ENCODE assay signal across 16 cellular contexts in genomic region chr19:27759896-27760295, GRCh38.
DNase-seq lines count a peak whose midpoint lies in the region; ATAC-seq and TF ChIP-seq lines count a peak whose summit lies in the region.
"Had no signal": no experiment of that assay in that cellular context is flagged by ENCODE, and none has a peak within 500 bp of the region (broad histone marks: within the 10 kb centered on the region; RNA-seq: fewer than 3 reads in every experiment).

No MANE protein-coding gene starts in this region.

- H3K27me3 Mint-ChIP-seq in effector memory CD8-positive, alpha-beta T cell, result no peaks in the 10 kb centered on the region

- H3K27ac Mint-ChIP-seq in effector memory CD8-positive, alpha-beta T cell, result no peak overlapping the region
- H3K27ac Mint-ChIP-seq: CD14-positive monocyte; CD8-positive, alpha-beta T cell had no signal

- no peak for TF ChIP-seq CTCF in right atrium auricular region (IDR thresholded peaks at IDR 0.05)
- TF ChIP-seq CTCF in left ventricle myocardium inferior (IDR thresholded peaks at IDR 0.05; ENCODE audit: borderline replicate concordance), result no peak

- H3K4me3 ChIP-seq in right atrium auricular region (no peak overlapping the region), left ventricle myocardium inferior (peak overlapping the region; percentile 9)
- H3K4me3 ChIP-seq: GM23248 had no signal

- no peak overlapping the region for H3K27ac ChIP-seq in right atrium auricular region
- no peak overlapping the region for H3K27ac ChIP-seq in left ventricle myocardium inferior (replicated peaks)
- H3K27ac ChIP-seq: 22Rv1, GM23248 had no signal

- H3K36me3 ChIP-seq in right atrium auricular region, result no peaks in the 10 kb centered on the region
- no peaks in the 10 kb centered on the region for H3K36me3 ChIP-seq in left ventricle myocardium inferior

- H3K36me3 Mint-ChIP-seq in effector memory CD8-positive, alpha-beta T cell (ENCODE audit: insufficient read depth), result no peaks in the 10 kb centered on the region
- H3K36me3 Mint-ChIP-seq: CD14-positive monocyte; CD8-positive, alpha-beta T cell had no signal

- DNase-seq in Right ventricle myocardium inferior (ENCODE audit: missing footprints) (no peak), right atrium auricular region (ENCODE audit: low spot score) (no peak), left ventricle myocardium inferior (no peak), posterior vena cava (ENCODE audit: low spot score) (peak; percentile 25), amygdala (lab: John Stamatoyannopoulos, UW) (no peak), NCI-H446 (lab: John Stamatoyannopoulos, UW) (no peak)
- DNase-seq in effector memory CD8-positive, alpha-beta T cell, result no peak
- DNase-seq: CD8-positive, alpha-beta T cell; COR-L47; DND-41; GF-D8; GM23248 had no signal

- no peaks in the 10 kb centered on the region for H3K27me3 ChIP-seq in right atrium auricular region
- no peaks in the 10 kb centered on the region for H3K27me3 ChIP-seq in left ventricle myocardium inferior (ENCODE audit: low read depth)

- intact Hi-C loops in Right ventricle myocardium inferior (cut with DNase I) (no loop called here), left ventricle myocardium inferior (cut with micrococcal nuclease) (no loop called here), posterior vena cava (cut with DNase I) (no loop called here)

- H3K4me1 ChIP-seq in right atrium auricular region (peaks cover 0 to 16% of the 10 kb centered on the region in 2 donors), left ventricle myocardium inferior (peaks cover 39% of the 10 kb centered on the region)

- H3K9me3 Mint-ChIP-seq in effector memory CD8-positive, alpha-beta T cell, result peaks cover 18 to 43% of the 10 kb centered on the region in 2 donors

- no peak overlapping the region for H3K4me3 Mint-ChIP-seq in effector memory CD8-positive, alpha-beta T cell
- H3K4me3 Mint-ChIP-seq: CD14-positive monocyte; CD8-positive, alpha-beta T cell had no signal

- no peaks in the 10 kb centered on the region for H3K4me1 Mint-ChIP-seq in effector memory CD8-positive, alpha-beta T cell (ENCODE audit: low read depth in 2 of 2)
- H3K4me1 Mint-ChIP-seq: CD14-positive monocyte had no signal

- H3K9me3 ChIP-seq in right atrium auricular region (no peaks in the 10 kb centered on the region), left ventricle myocardium inferior (replicated peaks) (peaks cover 23% of the 10 kb centered on the region)

- ATAC-seq in Right ventricle myocardium inferior (peak; percentile 66), GM18861 (IDR thresholded peaks at IDR 0.05; ENCODE audit: unreplicated experiment) (no peak)
- ATAC-seq in effector memory CD8-positive, alpha-beta T cell (replicated peaks), result no peak
- ATAC-seq: CD8-positive, alpha-beta T cell; HCT116 had no signal
